In the genomic region with DNA sequence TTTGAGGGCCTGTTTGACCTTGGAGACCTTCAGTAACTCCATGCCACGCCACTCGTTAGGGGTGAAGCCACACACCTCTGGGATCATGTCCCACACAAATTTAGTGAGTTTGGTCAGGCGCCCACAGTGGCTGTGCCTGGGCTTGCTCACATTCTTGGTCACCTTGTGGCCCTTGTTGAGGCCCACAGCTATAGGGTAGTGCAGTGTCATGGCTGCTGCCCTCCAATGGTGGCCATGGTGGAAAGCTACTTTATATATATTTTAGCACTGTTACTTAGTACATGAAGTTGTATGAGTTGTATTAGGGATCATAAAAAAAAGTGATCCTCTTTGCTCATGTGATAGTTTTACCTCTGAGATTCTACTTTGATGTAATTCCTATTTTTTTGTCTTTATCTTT, we compare ENCODE assay signal across 2 cellular contexts.
TF ChIP-seq lines count a peak whose summit lies in the region.

No MANE protein-coding gene starts in this region.

TF ChIP-seq in GM23338, 12 proteins besides CTCF, POLR2A, EP300 and RAD21:
- TF ChIP-seq ETS1 (IDR thresholded peaks at IDR 0.05) (no peak), NANOG (IDR thresholded peaks at IDR 0.05; ENCODE audit: borderline replicate concordance) (no peak), EZH2 (IDR thresholded peaks at IDR 0.05; ENCODE audit: low read depth, unreplicated experiment) (no peak), REST (IDR thresholded peaks at IDR 0.05; ENCODE audit: unreplicated experiment) (no peak), ZNF114 (CRISPR knock-in tag; IDR thresholded peaks at IDR 0.05) (no peak), ZNF462 (CRISPR knock-in tag; IDR thresholded peaks at IDR 0.05) (no peak)

TF ChIP-seq in endothelial cell of umbilical vein, 7 proteins besides CTCF, POLR2A, EP300 and RAD21:
- TF ChIP-seq MYC (IDR thresholded peaks at IDR 0.05; ENCODE audit: low read depth, low read length) (no peak), GATA2 (IDR thresholded peaks at IDR 0.05; ENCODE audit: insufficient read depth, insufficient read length, low read depth, low read length) (no peak), POLR2AphosphoS5 (IDR thresholded peaks at IDR 0.05; ENCODE audit: insufficient read depth, low read depth, low read length) (no peak), EZH2 (IDR thresholded peaks at IDR 0.05; ENCODE audit: borderline replicate concordance, low read depth, low read length, severe bottlenecking) (no peak), JUN (IDR thresholded peaks at IDR 0.05; ENCODE audit: borderline replicate concordance, insufficient read depth, insufficient read length, low read depth) (no peak), FOS (IDR thresholded peaks at IDR 0.05; ENCODE audit: borderline replicate concordance, insufficient read depth, low read length) (no peak)
- TF ChIP-seq, protein P1, sequence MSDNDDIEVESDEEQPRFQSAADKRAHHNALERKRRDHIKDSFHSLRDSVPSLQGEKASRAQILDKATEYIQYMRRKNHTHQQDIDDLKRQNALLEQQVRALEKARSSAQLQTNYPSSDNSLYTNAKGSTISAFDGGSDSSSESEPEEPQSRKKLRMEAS (IDR thresholded peaks at IDR 0.05; ENCODE audit: insufficient read depth, insufficient read length): no peak
